Comparison of ENCODE assay signal across 1 cellular context in genomic region chr5:138575194-138576015, GRCh38.
TF ChIP-seq lines count a peak whose summit lies in the region.

TSS of gene HSPA9 (minus strand) at chr5:138575401. CDS start at chr5:138575318, 83 bp downstream.

TF ChIP-seq in K562, 482 proteins besides CTCF, POLR2A, EP300 and RAD21 (continued from another document and continues in another):
- TF ChIP-seq ATF4 (CRISPR knock-in tag; IDR thresholded peaks at IDR 0.05) (peak; percentile 99), FUS (optimal IDR thresholded peaks at IDR 0.05; ENCODE audit: low read depth, low read length) (peak; percentile 38), ZNF444 (CRISPR knock-in tag; IDR thresholded peaks at IDR 0.05) (no peak), SIN3B (IDR thresholded peaks at IDR 0.05; ENCODE audit: low read depth) (peak; percentile 67), E2F8 (IDR thresholded peaks at IDR 0.05; ENCODE audit: low read depth, partially characterized antibody) (peak; percentile 7), SAFB (IDR thresholded peaks at IDR 0.05; ENCODE audit: borderline replicate concordance, low read depth, low read length) (peak; percentile 76; the same call in 1 of the 2 replicates), TAL1 (IDR thresholded peaks at IDR 0.05) (peak; percentile 49), ZNF24 (IDR thresholded peaks at IDR 0.05) (peak; percentile 15; the same call in 1 of the 2 replicates), E2F1 (CRISPR knock-in tag; IDR thresholded peaks at IDR 0.05) (peak; percentile 75), ERF (CRISPR knock-in tag; IDR thresholded peaks at IDR 0.05) (no peak), TARDBP (IDR thresholded peaks at IDR 0.05) (peak; percentile 85; the same call in 1 of the 2 replicates), FOSL1 (tag; conservative IDR thresholded peaks at IDR 0.05) (peak; percentile 79), ZNF766 (CRISPR knock-in tag; conservative IDR thresholded peaks at IDR 0.05) (peak; percentile 82), JUNB (CRISPR knock-in tag; conservative IDR thresholded peaks at IDR 0.05) (no peak), ADNP (tag; IDR thresholded peaks at IDR 0.05) (no peak), ZNF407 (IDR thresholded peaks at IDR 0.05; ENCODE audit: low read depth) (no peak), RBFOX2 (IDR thresholded peaks at IDR 0.05; ENCODE audit: low read depth, low read length) (peak; percentile 99), GTF2E2 (tag; IDR thresholded peaks at IDR 0.05) (peak; percentile 97), RHOXF2B (CRISPR knock-in tag; conservative IDR thresholded peaks at IDR 0.05) (no peak; the same call in 1 of the 2 replicates), ZNF449 (CRISPR knock-in tag; IDR thresholded peaks at IDR 0.05) (no peak; the same call in 1 of the 2 replicates), UBTF (IDR thresholded peaks at IDR 0.05; ENCODE audit: borderline replicate concordance in 1 of 2, low read depth in 2 of 2, low read length in 2 of 2) (peak; percentile 97 to 99; a peak in 3 of 4 replicates), PHB (CRISPR knock-in tag; IDR thresholded peaks at IDR 0.05) (0 out of 2 replicates have a peak, but pooled peaks have one; percentile 1), ZNF561 (CRISPR knock-in tag; conservative IDR thresholded peaks at IDR 0.05) (no peak), TCF3 (CRISPR knock-in tag; IDR thresholded peaks at IDR 0.05) (peak; percentile 14), HDAC2 (IDR thresholded peaks at IDR 0.05) (peak; percentile 76), ZFPM2 (CRISPR knock-in tag; IDR thresholded peaks at IDR 0.05) (no peak), CEBPZ (IDR thresholded peaks at IDR 0.05; ENCODE audit: borderline replicate concordance, low read depth, low read length) (no peak), JUND (IDR thresholded peaks at IDR 0.05; ENCODE audit: borderline replicate concordance, low read depth, low read length) (peak; percentile 86), JUND (tag; IDR thresholded peaks at IDR 0.05; ENCODE audit: borderline replicate concordance, low read depth, low read length) (peak; percentile 41; the same call in 2 of the 3 replicates), NR2C2 (CRISPR knock-in tag; IDR thresholded peaks at IDR 0.05) (0 out of 2 replicates have a peak, but pooled peaks have one; percentile 13), NR2C2 (tag; IDR thresholded peaks at IDR 0.05) (peak; percentile 98), PTTG1 (tag; IDR thresholded peaks at IDR 0.05; ENCODE audit: low read depth) (no peak), NCOA6 (IDR thresholded peaks at IDR 0.05) (no peak), ZBTB9 (CRISPR knock-in tag; IDR thresholded peaks at IDR 0.05) (no peak), PREB (CRISPR knock-in tag; IDR thresholded peaks at IDR 0.05) (no peak)
